In genomic region chr11:29916040-29916439, GRCh38 we compare ENCODE assay signal across 30 cellular contexts.
"Had no signal": no experiment of that assay in that cellular context is flagged by ENCODE, and none has a peak within 500 bp of the region (broad histone marks: within the 10 kb centered on the region; RNA-seq: fewer than 3 reads in every experiment).

No MANE protein-coding gene starts in this region.

- H3K36me3 ChIP-seq: MG63, SJCRH30 had no signal

- ATAC-seq: Panc1, Right ventricle myocardium inferior, SK-N-SH treated with all-trans-retinoic acid at 6 μM for 48 hours had no signal

- H3K9me3 ChIP-seq: MG63, SJCRH30 had no signal

- H3K27ac ChIP-seq: PC-9, RWPE1, SJCRH30, SK-N-MC had no signal

- H3K4me2 ChIP-seq: PC-9 had no signal

- DNase-seq: Kasumi-1, KG1, MG63, MV-4-11, NCI-H1092, NCI-H1105, NCI-H1417 treated with DMSO at 0.1 percent for 48 hours, NCI-H1436 treated with DMSO at 0.1 percent for 48 hours, NCI-H1694 treated with DMSO at 0.1 percent for 48 hours, NCI-H187 treated with DMSO at 0.1 percent for 48 hours, NCI-H2029, NCI-H2081, NCI-H2171 treated with DMSO at 0.1 percent for 48 hours, NCI-H226, NCI-H446 treated with DMSO at 0.1 percent for 48 hours, NCI-H510A, NCI-H524, NCI-H526, NCI-H69, NCI-H748 treated with DMSO at 0.1 percent for 48 hours, NCI-H82, PC-9, SHP77, SIG-M5, SJCRH30 had no signal

- H3K4me3 ChIP-seq: MG63, PC-9, SJCRH30, SK-N-MC had no signal

- H3K4me1 ChIP-seq: SJCRH30 had no signal

- H2AFZ ChIP-seq: PC-9 had no signal

- H3K27me3 ChIP-seq: MG63, SJCRH30 had no signal
